In the genomic region with DNA sequence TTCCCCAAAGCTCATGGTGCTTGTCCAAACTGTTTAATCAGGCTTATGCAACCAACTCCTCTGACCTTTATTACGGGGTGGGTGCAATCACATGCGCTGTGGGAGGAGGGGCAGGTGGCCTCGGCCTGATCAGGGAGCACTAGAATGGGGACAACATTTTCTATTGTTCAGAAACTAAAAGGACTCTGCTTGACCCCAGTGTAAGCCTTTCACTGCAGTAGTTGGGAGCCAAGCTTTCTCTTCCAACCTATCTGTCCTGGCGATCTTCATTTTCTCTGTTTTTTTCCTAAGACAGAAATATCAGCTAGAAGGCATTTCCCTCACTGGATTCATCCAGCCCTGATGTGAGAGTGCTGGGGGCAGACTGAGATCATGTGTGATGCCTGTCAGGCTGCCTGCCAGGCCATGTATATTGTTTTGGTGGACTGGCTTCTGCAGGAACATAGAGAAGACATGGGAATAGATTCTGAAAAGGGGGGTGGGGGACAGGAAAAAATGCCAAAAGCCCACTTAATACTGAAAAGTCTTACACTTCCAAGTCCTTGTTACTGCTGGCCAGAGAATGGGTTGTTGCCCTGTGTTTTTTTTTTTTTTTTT, we compare ENCODE assay signal across 8 cellular contexts.
DNase-seq lines count a peak whose midpoint lies in the region; TF ChIP-seq lines count a peak whose summit lies in the region.

No MANE protein-coding gene starts in this region.

- H3K4me3 ChIP-seq in stomach smooth muscle (ENCODE audit: low read length in 2 of 2), result peak overlapping the region; percentile 33 to 40

- peaks cover 5% of the 10 kb centered on the region for H3K36me3 Mint-ChIP-seq in MCF 10A (ENCODE audit: insufficient read depth, unreplicated experiment)
- no peaks in the 10 kb centered on the region for H3K36me3 Mint-ChIP-seq in activated T-helper 1 cell treated with anti-CD3 and anti-CD28 coated beads, Interleukin-12 subunit alpha, Interleukin-12 subunit beta, Interleukin-2, Interleukin-4 antibody, amounts not matched to agents 30 ng/mL and 10 ng/mL and 1 ng/mL, durations not matched to agents 14 hours and 24 hours and 36 hours (ENCODE audit: low read depth)

- in situ Hi-C loops in KBM-7 (cut with MboI; ENCODE audit: low pct_unique_long_range_greater_than_20kb, low sequenced_read_pairs), result no loop called here

- no peaks in the 10 kb centered on the region for H3K27me3 ChIP-seq in stomach smooth muscle (ENCODE audit: control insufficient read depth in 1 of 2, insufficient read depth in 2 of 2, low read length in 2 of 2)

- H3K4me1 Mint-ChIP-seq in MCF 10A (ENCODE audit: insufficient read depth, unreplicated experiment), result peaks cover 28% of the 10 kb centered on the region
- peaks cover 9% of the 10 kb centered on the region for H3K4me1 Mint-ChIP-seq in activated T-helper 1 cell treated with anti-CD3 and anti-CD28 coated beads, Interleukin-12 subunit alpha, Interleukin-12 subunit beta, Interleukin-2, Interleukin-4 antibody, amounts not matched to agents 30 ng/mL and 10 ng/mL and 1 ng/mL, durations not matched to agents 14 hours and 24 hours and 36 hours (ENCODE audit: low read depth)

- no peak overlapping the region for H3K4me3 Mint-ChIP-seq in MCF 10A (ENCODE audit: unreplicated experiment)
- H3K4me3 Mint-ChIP-seq in activated T-helper 1 cell treated with anti-CD3 and anti-CD28 coated beads, Interleukin-12 subunit alpha, Interleukin-12 subunit beta, Interleukin-2, Interleukin-4 antibody, amounts not matched to agents 30 ng/mL and 10 ng/mL and 1 ng/mL, durations not matched to agents 14 hours and 24 hours and 36 hours, result no peak overlapping the region

- TF ChIP-seq CTCF in MCF 10A (IDR thresholded peaks at IDR 0.05; ENCODE audit: unreplicated experiment), result no peak

- peak overlapping the region; percentile 81 for H3K27ac Mint-ChIP-seq in MCF 10A (ENCODE audit: low read depth, unreplicated experiment)
- H3K27ac Mint-ChIP-seq in activated T-helper 1 cell treated with anti-CD3 and anti-CD28 coated beads, Interleukin-12 subunit alpha, Interleukin-12 subunit beta, Interleukin-2, Interleukin-4 antibody, amounts not matched to agents 30 ng/mL and 10 ng/mL and 1 ng/mL, durations not matched to agents 14 hours and 24 hours and 36 hours, result no peak overlapping the region

- H3K27ac ChIP-seq in stomach smooth muscle (ENCODE audit: low read length), result peak overlapping the region; percentile 66

- no peaks in the 10 kb centered on the region for H3K36me3 ChIP-seq in stomach smooth muscle (ENCODE audit: control insufficient read depth in 2 of 2, insufficient read depth in 2 of 2, low read length in 2 of 2)

- peak; percentile 36 for DNase-seq in HuH-7.5 (ENCODE audit: low spot score)
- DNase-seq in MCF 10A (ENCODE audit: unreplicated experiment), result peak; percentile 81
- peak; percentile 81 for DNase-seq in left kidney (ENCODE audit: low read depth, low spot score)
- DNase-seq in RKO (ENCODE audit: low spot score), result no peak
- DNase-seq in KBM-7, result no peak
- no peak for DNase-seq in effector CD4-positive, alpha-beta T cell
- DNase-seq in activated T-helper 1 cell treated with anti-CD3 and anti-CD28 coated beads, Interleukin-12 subunit alpha, Interleukin-12 subunit beta, Interleukin-2, Interleukin-4 antibody, amounts not matched to agents 30 ng/mL and 10 ng/mL and 1 ng/mL, durations not matched to agents 14 hours and 24 hours and 36 hours (ENCODE audit: low spot score), result no peak

- H3K4me1 ChIP-seq in stomach smooth muscle (ENCODE audit: control insufficient read depth, insufficient read depth, low read length), result peaks cover 18% of the 10 kb centered on the region

- POLR2A ChIA-PET in MCF 10A (lab: Yijun Ruan, JAX), result interaction anchor here (0.7 to 3.2 kb wide), 12 partner anchors 9 to 626 kb away, joined by 3 to 21 read pairs (median 4); no protein-coding TSS in a partner anchor

- H3K9me3 ChIP-seq in stomach smooth muscle (ENCODE audit: control insufficient read depth in 2 of 2, low read length in 2 of 2), result no peaks in the 10 kb centered on the region

- no peaks in the 10 kb centered on the region for H3K9me3 Mint-ChIP-seq in MCF 10A (ENCODE audit: unreplicated experiment)
- no peaks in the 10 kb centered on the region for H3K9me3 Mint-ChIP-seq in activated T-helper 1 cell treated with anti-CD3 and anti-CD28 coated beads, Interleukin-12 subunit alpha, Interleukin-12 subunit beta, Interleukin-2, Interleukin-4 antibody, amounts not matched to agents 30 ng/mL and 10 ng/mL and 1 ng/mL, durations not matched to agents 14 hours and 24 hours and 36 hours

- CTCF ChIA-PET in MCF 10A (lab: Yijun Ruan, JAX), result interaction anchor here (1.6 kb wide), 1 partner anchor 9 kb away, joined by 4 read pairs; no protein-coding TSS in a partner anchor

- H3K9ac ChIP-seq in stomach smooth muscle (ENCODE audit: low read length in 2 of 2), result peak overlapping the region in 1 of 2 donors; percentile 48

- no TSS peak for BruUV-seq in MCF 10A (replicated peaks; lab: Mats Ljungman, UMichigan)

- intact Hi-C loops in MCF 10A (cut with micrococcal nuclease), result no loop called here
- intact Hi-C loops in activated T-helper 1 cell treated with anti-CD3 and anti-CD28 coated beads, Interleukin-12 subunit alpha, Interleukin-12 subunit beta, Interleukin-2, Interleukin-4 antibody, amounts not matched to agents 30 ng/mL and 10 ng/mL and 1 ng/mL, durations not matched to agents 14 hours and 24 hours and 36 hours (cut with micrococcal nuclease), result no loop called here

- no peaks in the 10 kb centered on the region for H3K27me3 Mint-ChIP-seq in MCF 10A (ENCODE audit: insufficient read depth, unreplicated experiment)
- H3K27me3 Mint-ChIP-seq in activated T-helper 1 cell treated with anti-CD3 and anti-CD28 coated beads, Interleukin-12 subunit alpha, Interleukin-12 subunit beta, Interleukin-2, Interleukin-4 antibody, amounts not matched to agents 30 ng/mL and 10 ng/mL and 1 ng/mL, durations not matched to agents 14 hours and 24 hours and 36 hours (ENCODE audit: insufficient read depth), result no peaks in the 10 kb centered on the region

Comparison
In these comparisons a context has a peak if more than half of its experiments do, and no peak if none do; other contexts are left out.
1. DNase-seq: peak in HuH-7.5 (single experiment), MCF 10A (single experiment) and left kidney (single experiment); none in RKO (single experiment), KBM-7 (single experiment), effector CD4-positive, alpha-beta T cell (single experiment) and activated T-helper 1 cell treated with anti-CD3 and anti-CD28 coated beads, Interleukin-12 subunit alpha, Interleukin-12 subunit beta, Interleukin-2, Interleukin-4 antibody, amounts not matched to agents 30 ng/mL and 10 ng/mL and 1 ng/mL, durations not matched to agents 14 hours and 24 hours and 36 hours (single experiment).